ENCODE assay signal across 16 cellular contexts in the genomic region with DNA sequence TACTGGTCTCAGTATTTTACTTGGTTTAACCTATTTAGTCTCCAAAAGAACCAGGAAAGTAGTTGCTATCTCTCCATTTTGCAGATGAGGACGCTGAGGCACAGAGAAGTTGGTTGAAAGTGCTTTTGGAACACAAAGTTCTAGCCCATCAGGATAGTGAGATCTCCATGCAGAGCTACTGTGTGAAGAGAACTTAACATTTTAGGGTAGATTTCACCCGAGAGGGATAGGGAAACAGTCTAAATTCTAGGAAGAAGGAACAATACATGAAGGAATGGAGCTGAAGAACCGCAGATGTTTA.
A peak's percentile ranks its signal among the peaks of the same experiment; 100 is the strongest.
DNase-seq lines count a peak whose midpoint lies in the region; ATAC-seq and TF ChIP-seq lines count a peak whose summit lies in the region.
"Had no signal": no experiment of that assay in that cellular context is flagged by ENCODE, and none has a peak within 500 bp of the region (broad histone marks: within the 10 kb centered on the region; RNA-seq: fewer than 3 reads in every experiment).

No MANE protein-coding gene starts in this region.

- H3K18ac ChIP-seq in mesendoderm (ENCODE audit: low read length), result peak overlapping the region; percentile 85

- H3K4me3 Mint-ChIP-seq in Caco-2 (ENCODE audit: unreplicated experiment) (peak overlapping the region; percentile 69), chondrocyte (ENCODE audit: unreplicated experiment) (peak overlapping the region; percentile 57)
- H3K4me3 Mint-ChIP-seq: activated CD4-positive, alpha-beta T cell treated with anti-CD3 and anti-CD28 coated beads, Interleukin-2, amount 10 ng/mL, durations not matched to agents 7 days and 5 days; activated naive CD8-positive, alpha-beta T cell treated with anti-CD3 and anti-CD28 coated beads, Interleukin-2, amount 10 ng/mL, durations not matched to agents 7 days and 5 days; activated T-cell treated with anti-CD3 and anti-CD28 coated beads, Interleukin-2, amount 50 U/mL, for 4 hours; CD8-positive, alpha-beta T cell had no signal

- DNase-seq in Caco-2 (no peak), chondrocyte (ENCODE audit: low spot score) (no peak), mesendoderm (no peak), SK-N-SH (no peak), HEK293T (ENCODE audit: extremely low spot score) (no peak)
- DNase-seq in stimulated activated CD8-positive, alpha-beta memory T cell treated with anti-CD3 and anti-CD28 coated beads, Interleukin-4, amount 100 ng/mL, for 48 hours, result no peak
- DNase-seq: activated CD4-positive, alpha-beta T cell treated with anti-CD3 and anti-CD28 coated beads, Interleukin-2, amount 10 ng/mL, durations not matched to agents 7 days and 5 days; activated naive CD8-positive, alpha-beta T cell treated with anti-CD3 and anti-CD28 coated beads, Interleukin-2, amount 10 ng/mL, durations not matched to agents 7 days and 5 days; activated T-cell treated with anti-CD3 and anti-CD28 coated beads, Interleukin-2, amount 50 U/mL, for 4 hours; CD8-positive, alpha-beta T cell; cerebellar nuclear complex; NK-92 treated with Interleukin-12 subunit alpha and Interleukin-12 subunit beta, amount 100 ng/mL, for 24 hours; nucleus accumbens; SHP77 treated with DMSO at 0.1 percent for 48 hours had no signal

- H3K9ac ChIP-seq in mesendoderm (ENCODE audit: low read length) (no peak overlapping the region), skeletal muscle satellite cell (ENCODE audit: low read depth, low read length) (no peak overlapping the region), SK-N-SH (no peak overlapping the region)

- H4K20me1 ChIP-seq in SK-N-SH (ENCODE audit: insufficient read depth), result no peaks in the 10 kb centered on the region

- no peaks in the 10 kb centered on the region for H3K27me3 Mint-ChIP-seq in Caco-2 (ENCODE audit: insufficient read depth, unreplicated experiment)
- H3K27me3 Mint-ChIP-seq in chondrocyte (ENCODE audit: low read depth), result no peaks in the 10 kb centered on the region
- H3K27me3 Mint-ChIP-seq: activated CD4-positive, alpha-beta T cell treated with anti-CD3 and anti-CD28 coated beads, Interleukin-2, amount 10 ng/mL, durations not matched to agents 7 days and 5 days; activated naive CD8-positive, alpha-beta T cell treated with anti-CD3 and anti-CD28 coated beads, Interleukin-2, amount 10 ng/mL, durations not matched to agents 7 days and 5 days had no signal

- H3K9me3 ChIP-seq in Caco-2, result no peaks in the 10 kb centered on the region
- H3K9me3 ChIP-seq in skeletal muscle satellite cell (replicated peaks; ENCODE audit: low read length), result no peaks in the 10 kb centered on the region
- H3K9me3 ChIP-seq in SK-N-SH, result no peaks in the 10 kb centered on the region

- H3K23ac ChIP-seq in mesendoderm (ENCODE audit: low read length), result no peak overlapping the region

- H3K27ac ChIP-seq in mesendoderm (ENCODE audit: low read depth, low read length), result peak overlapping the region; percentile 15
- H3K27ac ChIP-seq in SK-N-SH (ENCODE audit: low read depth in 2 of 2, low read length in 1 of 2), result no peak overlapping the region

- no peaks in the 10 kb centered on the region for H3K79me1 ChIP-seq in mesendoderm (ENCODE audit: low read length)

- H3K4me3 ChIP-seq in Caco-2 (ENCODE audit: low read depth, low read length) (no peak overlapping the region), mesendoderm (ENCODE audit: low read length) (no peak overlapping the region), skeletal muscle satellite cell (ENCODE audit: low read length) (peak overlapping the region; percentile 18), SK-N-SH (ENCODE audit: low read depth in 2 of 2, low read length in 1 of 2) (no peak overlapping the region)

- H2BK5ac ChIP-seq in mesendoderm (ENCODE audit: low read length), result no peak overlapping the region

- no peaks in the 10 kb centered on the region for H3F3A ChIP-seq in SK-N-SH (replicated peaks; ENCODE audit: insufficient read depth)

- TF ChIP-seq EP300 in SK-N-SH (IDR thresholded peaks at IDR 0.05; ENCODE audit: borderline replicate concordance in 1 of 2, low read depth in 1 of 2, low read length in 1 of 2), result no peak

- no peak overlapping the region for H2AK5ac ChIP-seq in mesendoderm (ENCODE audit: low read length)

- no peak for ATAC-seq in HG03097 (IDR thresholded peaks at IDR 0.05; ENCODE audit: low FRiP score, unreplicated experiment)
- ATAC-seq: activated T-cell treated with anti-CD3 and anti-CD28 coated beads, Interleukin-2, amount 50 U/mL, for 4 hours; CD8-positive, alpha-beta T cell had no signal

- H3K4me2 ChIP-seq in mesendoderm (ENCODE audit: low read length) (no peak overlapping the region), skeletal muscle satellite cell (ENCODE audit: low read length) (peak overlapping the region; percentile 7), SK-N-SH (no peak overlapping the region)

- H3K4me1 Mint-ChIP-seq in Caco-2 (ENCODE audit: low read depth, unreplicated experiment), result peaks cover 45% of the 10 kb centered on the region
- H3K4me1 Mint-ChIP-seq in chondrocyte (ENCODE audit: low read depth), result peaks cover 73% of the 10 kb centered on the region

- POLR2A ChIA-PET in Caco-2 (lab: Charles Lee), result no interaction called here
- POLR2A ChIA-PET in SK-N-SH (lab: Yijun Ruan, JAX), result no interaction called here
- POLR2A ChIA-PET in HEK293T (lab: Yijun Ruan, JAX), result interaction anchor here (1.1 to 4.8 kb wide), 2 partner anchors 65 to 100 kb away, joined by 3 to 16 read pairs; partner anchors contain the start of genes LTV1 and PHACTR2

- H3K36me3 Mint-ChIP-seq in Caco-2 (ENCODE audit: insufficient read depth, unreplicated experiment) (peaks cover 12% of the 10 kb centered on the region), chondrocyte (ENCODE audit: low read depth) (peaks cover 6% of the 10 kb centered on the region)
- H3K36me3 Mint-ChIP-seq: CD8-positive, alpha-beta T cell had no signal

- WGBS in mesendoderm (ENCODE audit: extremely low coverage, insufficient coverage, low lambda C conversion rate), result no CpG with 5 or more reads among the region's 3 CpGs
- WGBS in SK-N-SH (ENCODE audit: low lambda C conversion rate), result 95% methylated on average over 3 of the region's 3 CpGs

- H3K9me3 Mint-ChIP-seq in Caco-2 (ENCODE audit: unreplicated experiment) (no peaks in the 10 kb centered on the region), chondrocyte (ENCODE audit: low read depth) (no peaks in the 10 kb centered on the region)
- H3K9me3 Mint-ChIP-seq: activated T-cell treated with anti-CD3 and anti-CD28 coated beads, Interleukin-2, amount 50 U/mL, for 4 hours; CD8-positive, alpha-beta T cell had no signal

- TF ChIP-seq CTCF in Caco-2 (IDR thresholded peaks at IDR 0.05; ENCODE audit: insufficient read depth in 1 of 2, low read depth in 1 of 2, low read length in 1 of 2, severe bottlenecking in 1 of 2, unreplicated experiment in 1 of 2) (no peak), chondrocyte (IDR thresholded peaks at IDR 0.05) (no peak), SK-N-SH (IDR thresholded peaks at IDR 0.05) (no peak)

- peak overlapping the region; percentile 95 for H3K27ac Mint-ChIP-seq in Caco-2 (ENCODE audit: unreplicated experiment)
- H3K27ac Mint-ChIP-seq in chondrocyte (ENCODE audit: unreplicated experiment), result peak overlapping the region; percentile 91
- H3K27ac Mint-ChIP-seq: activated CD4-positive, alpha-beta T cell treated with anti-CD3 and anti-CD28 coated beads, Interleukin-2, amount 10 ng/mL, durations not matched to agents 7 days and 5 days; activated naive CD8-positive, alpha-beta T cell treated with anti-CD3 and anti-CD28 coated beads, Interleukin-2, amount 10 ng/mL, durations not matched to agents 7 days and 5 days; CD8-positive, alpha-beta T cell had no signal

- TF ChIP-seq RAD21 in SK-N-SH (IDR thresholded peaks at IDR 0.05; ENCODE audit: low read length), result no peak

- no peak overlapping the region for H4K8ac ChIP-seq in mesendoderm (ENCODE audit: low read depth, low read length)

- H4K5ac ChIP-seq in mesendoderm (ENCODE audit: low read length), result no peak overlapping the region

- H2AFZ ChIP-seq in SK-N-SH (ENCODE audit: low read depth), result no peak overlapping the region

- no TSS peak for BruUV-seq in Caco-2 (replicated peaks; lab: Mats Ljungman, UMichigan)

- no peak overlapping the region for H3K56ac ChIP-seq in mesendoderm (ENCODE audit: low read length)

- H3K4me1 ChIP-seq in Caco-2 (peaks cover 56% of the 10 kb centered on the region), mesendoderm (ENCODE audit: control insufficient read depth, low read depth, low read length) (peaks cover 29% of the 10 kb centered on the region), skeletal muscle satellite cell (ENCODE audit: control insufficient read depth, insufficient read depth, low read length) (peaks cover 45% of the 10 kb centered on the region), SK-N-SH (ENCODE audit: control insufficient read depth in 1 of 2, insufficient read depth in 2 of 2, low read depth in 1 of 2, low read length in 1 of 2) (no peaks in the 10 kb centered on the region; a peak in 1 of 4 replicates)

- intact Hi-C loops in Caco-2 (cut with micrococcal nuclease; ENCODE audit: unreplicated experiment), result no loop called here

- no peak overlapping the region for H3K4ac ChIP-seq in mesendoderm (ENCODE audit: low read depth, low read length)

- H3K9me2 ChIP-seq in SK-N-SH, result no peaks in the 10 kb centered on the region

- no peaks in the 10 kb centered on the region for H3K27me3 ChIP-seq in Caco-2 (replicated peaks; ENCODE audit: control insufficient read depth, insufficient read depth, low read length)
- no peaks in the 10 kb centered on the region for H3K27me3 ChIP-seq in mesendoderm (ENCODE audit: insufficient read depth, low read length, poor library complexity)
- no peaks in the 10 kb centered on the region for H3K27me3 ChIP-seq in skeletal muscle satellite cell (ENCODE audit: control insufficient read depth, insufficient read depth, low read length)
- no peaks in the 10 kb centered on the region for H3K27me3 ChIP-seq in SK-N-SH (ENCODE audit: insufficient read depth)

- H2BK15ac ChIP-seq in mesendoderm (replicated peaks; ENCODE audit: low read depth), result no peak overlapping the region

- H3K79me2 ChIP-seq in mesendoderm (ENCODE audit: control insufficient read depth, insufficient read depth, low read length) (no peaks in the 10 kb centered on the region), SK-N-SH (ENCODE audit: insufficient read depth) (0 out of 2 replicates have a peak, but pooled peaks cover 3% of the 10 kb centered on the region)

- H2BK120ac ChIP-seq in mesendoderm (ENCODE audit: low read depth, low read length), result peak overlapping the region; percentile 51

- H3K36me3 ChIP-seq in Caco-2 (ENCODE audit: control insufficient read depth, insufficient read depth, low read length), result no peaks in the 10 kb centered on the region; the same call in 1 of the 2 replicates
- no peaks in the 10 kb centered on the region for H3K36me3 ChIP-seq in mesendoderm (ENCODE audit: control insufficient read depth, insufficient read depth, low read length)
- no peaks in the 10 kb centered on the region for H3K36me3 ChIP-seq in skeletal muscle satellite cell (ENCODE audit: insufficient read depth, low read length)
- no peaks in the 10 kb centered on the region for H3K36me3 ChIP-seq in SK-N-SH (replicated peaks in 1 of 2; ENCODE audit: control insufficient read depth in 1 of 2, insufficient read depth in 2 of 2, low read length in 1 of 2)

- CTCF ChIA-PET in Caco-2 (lab: Charles Lee), result no interaction called here
- CTCF ChIA-PET in SK-N-SH (lab: Yijun Ruan, JAX), result no interaction called here
- CTCF ChIA-PET in HEK293T (lab: Yijun Ruan, JAX), result no interaction called here
